ENCODE assay signal across 9 cellular contexts in genomic region chr11:28108909-28109308, GRCh38. TPM values are rescaled to one million over a fixed set of nuclear protein-coding genes. Genes with fewer than 3 reads are reported as not detected.
DNase-seq lines count a peak whose midpoint lies in the region; ATAC-seq and TF ChIP-seq lines count a peak whose summit lies in the region.
"Had no signal": no experiment of that assay in that cellular context is flagged by ENCODE, and none has a peak within 500 bp of the region (broad histone marks: within the 10 kb centered on the region; RNA-seq: fewer than 3 reads in every experiment).

No MANE protein-coding gene starts in this region.

- peak overlapping the region; percentile 78; the same call in 1 of the 2 replicates for H3K9ac ChIP-seq in KMS-11

- peaks cover 49% of the 10 kb centered on the region for H3K4me1 ChIP-seq in KMS-11 (ENCODE audit: low read depth, poor library complexity, severe bottlenecking)

- DNase-seq in BJ (ENCODE audit: low read depth): no peak
- DNase-seq in central memory CD8-positive, alpha-beta T cell (ENCODE audit: low spot score in 2 of 2): no peak
- DNase-seq in natural killer cell: no peak
- no peak for DNase-seq in DMS153 treated with DMSO at 0.1 percent for 48 hours (lab: John Stamatoyannopoulos, UW; ENCODE audit: unreplicated experiment)
- DNase-seq: stimulated activated CD4-positive, alpha-beta T cell treated with anti-CD3 and anti-CD28 coated beads, Interleukin-1b, Interleukin-23, amount 100 ng/mL, for 48 hours had no signal

- H3K27me3 ChIP-seq in BJ (ENCODE audit: control insufficient read depth, insufficient read depth, low read length) (no peaks in the 10 kb centered on the region), KMS-11 (ENCODE audit: insufficient read depth, low read depth) (no peaks in the 10 kb centered on the region)

- intact Hi-C loops in natural killer cell (cut with micrococcal nuclease): no loop called here

- POLR2A ChIA-PET in BJ (lab: Charles Lee): no interaction called here

- H2AFZ ChIP-seq in KMS-11 (ENCODE audit: low read depth): peak overlapping the region; percentile 70; the same call in 1 of the 2 replicates

- CTCF ChIA-PET in BJ (lab: Yijun Ruan, JAX): interaction anchor here (1.1 kb wide), 1 partner anchor 410 kb away, joined by 3 read pairs; no protein-coding TSS in a partner anchor

- peak overlapping the region; percentile 92 for H3K4me3 Mint-ChIP-seq in central memory CD8-positive, alpha-beta T cell
- H3K4me3 Mint-ChIP-seq in natural killer cell: peak overlapping the region; percentile 100

- peak overlapping the region; percentile 91 for H3K27ac ChIP-seq in KMS-11

- peaks cover 46% of the 10 kb centered on the region for H3K4me1 Mint-ChIP-seq in central memory CD8-positive, alpha-beta T cell
- H3K4me1 Mint-ChIP-seq in natural killer cell: peaks cover 51 to 55% of the 10 kb centered on the region in 2 donors

- no peak for ATAC-seq in central memory CD8-positive, alpha-beta T cell (replicated peaks; ENCODE audit: extremely low read depth, poor library complexity, severe bottlenecking)
- ATAC-seq in natural killer cell: no peak
- ATAC-seq in HG03565 (IDR thresholded peaks at IDR 0.05; ENCODE audit: unreplicated experiment): no peak
- ATAC-seq in GM18868 (IDR thresholded peaks at IDR 0.05; ENCODE audit: unreplicated experiment): no peak
- no peak for ATAC-seq in GM19328 (IDR thresholded peaks at IDR 0.05; ENCODE audit: unreplicated experiment)

- peaks cover 22% of the 10 kb centered on the region for H3K36me3 Mint-ChIP-seq in central memory CD8-positive, alpha-beta T cell (ENCODE audit: insufficient read depth)
- H3K36me3 Mint-ChIP-seq in natural killer cell: no peaks in the 10 kb centered on the region

- H3K27ac Mint-ChIP-seq in central memory CD8-positive, alpha-beta T cell (ENCODE audit: low read depth): peak overlapping the region; percentile 98
- peak overlapping the region; percentile 98 for H3K27ac Mint-ChIP-seq in natural killer cell

- no peaks in the 10 kb centered on the region for H3K36me3 ChIP-seq in BJ (ENCODE audit: control insufficient read depth, insufficient read depth, low read length)
- no peaks in the 10 kb centered on the region for H3K36me3 ChIP-seq in KMS-11 (ENCODE audit: insufficient read depth)

- H4K20me1 ChIP-seq in KMS-11 (ENCODE audit: insufficient read depth): no peaks in the 10 kb centered on the region

- H3K9me3 Mint-ChIP-seq in central memory CD8-positive, alpha-beta T cell: no peaks in the 10 kb centered on the region
- H3K9me3 Mint-ChIP-seq in natural killer cell: no peaks in the 10 kb centered on the region

- H3K4me2 ChIP-seq in KMS-11: peak overlapping the region; percentile 94

- no peaks in the 10 kb centered on the region for H3K27me3 Mint-ChIP-seq in central memory CD8-positive, alpha-beta T cell
- no peaks in the 10 kb centered on the region for H3K27me3 Mint-ChIP-seq in natural killer cell (ENCODE audit: low read depth in 2 of 2)

- H3K4me3 ChIP-seq in BJ (ENCODE audit: low read depth, low read length) (peak overlapping the region; percentile 55), KMS-11 (IDR thresholded peaks at IDR 0.05; ENCODE audit: insufficient read depth, low read depth, low read length) (no peak overlapping the region)

- H3K79me2 ChIP-seq in KMS-11 (ENCODE audit: insufficient read depth, low read depth): peaks cover 71% of the 10 kb centered on the region

- TF ChIP-seq CTCF in BJ (IDR thresholded peaks at IDR 0.05; ENCODE audit: insufficient read depth, low read depth, low read length): no peak
- no peak for TF ChIP-seq CTCF in KMS-11 (conservative IDR thresholded peaks at IDR 0.05; ENCODE audit: low read depth, low read length)
- TF ChIP-seq CTCF in natural killer cell (IDR thresholded peaks at IDR 0.05): no peak

RNA-seq across cellular contexts. Expression of gene METTL15, which starts 0.7 kb away (rescaled TPM):
- 7.0 and 12.8 TPM in 2 replicates for polyA plus RNA-seq in BJ (2011; rRNA removed)
- polyA minus RNA-seq in BJ (2011; rRNA and poly(A)+ RNA removed): 20.1 and 22.3 TPM in 2 replicates
- total RNA-seq in natural killer cell: 10 to 100 TPM in 1 of 3 donors, 1 to 10 TPM in 2; 7.4 to 12.1 (median 9.1) TPM

RNA-seq across cellular contexts. Expression of gene KIF18A, which starts 1.0 kb away (rescaled TPM):
- 5.0 and 11.9 TPM in 2 replicates for polyA plus RNA-seq in BJ (2011; rRNA removed)
- 10.4 and 11.5 TPM in 2 replicates for polyA minus RNA-seq in BJ (2011; rRNA and poly(A)+ RNA removed)
- 1 to 10 TPM; 3.7 to 6.9 (median 5.5) TPM for total RNA-seq in natural killer cell
